ENCODE assay signal across 18 cellular contexts in genomic region chr7:84236398-84236797, GRCh38. TPM values are rescaled to one million over a fixed set of nuclear protein-coding genes. Genes with fewer than 3 reads are reported as not detected.
A peak's percentile ranks its signal among the peaks of the same experiment; 100 is the strongest.
DNase-seq lines count a peak whose midpoint lies in the region; ATAC-seq, FAIRE-seq and TF ChIP-seq lines count a peak whose summit lies in the region.
"Had no signal": no experiment of that assay in that cellular context is flagged by ENCODE, and none has a peak within 500 bp of the region (broad histone marks: within the 10 kb centered on the region; RNA-seq: fewer than 3 reads in every experiment).

No MANE protein-coding gene starts in this region.

- CTCF ChIA-PET in GM10248 (lab: Yijun Ruan, JAX), result no interaction called here

- peaks cover 25% of the 10 kb centered on the region for H3K4me1 ChIP-seq in RWPE2 (ENCODE audit: insufficient read depth, poor library complexity, severe bottlenecking)
- H3K4me1 ChIP-seq in fibroblast of lung (ENCODE audit: control insufficient read depth, extremely low read depth, insufficient read depth, low read length), result peaks cover 3% of the 10 kb centered on the region
- H3K4me1 ChIP-seq in smooth muscle cell (ENCODE audit: low read depth), result peaks cover 16% of the 10 kb centered on the region
- peaks cover 0 to 3% (median 0%) of the 10 kb centered on the region in 4 donors for H3K4me1 ChIP-seq in stomach
- H3K4me1 ChIP-seq: neural progenitor cell had no signal

- H3K4me3 ChIP-seq in RWPE2 (ENCODE audit: severe bottlenecking), result no peak overlapping the region
- no peak overlapping the region for H3K4me3 ChIP-seq in fibroblast of lung (replicated peaks in 1 of 4; ENCODE audit: control extremely low read depth in 1 of 4, insufficient read depth in 1 of 4, low read depth in 3 of 4, low read length in 4 of 4)
- H3K4me3 ChIP-seq in smooth muscle cell, result no peak overlapping the region
- no peak overlapping the region for H3K4me3 ChIP-seq in stomach
- H3K4me3 ChIP-seq: heart right ventricle, neural progenitor cell had no signal

- no peak for TF ChIP-seq POLR2A in H54 (IDR thresholded peaks at IDR 0.05; ENCODE audit: low read depth, low read length)
- no peak for TF ChIP-seq POLR2A in stomach (IDR thresholded peaks at IDR 0.05)

- no peak overlapping the region for H3K9ac ChIP-seq in fibroblast of lung (ENCODE audit: insufficient read depth, low read length)
- H3K9ac ChIP-seq in smooth muscle cell (ENCODE audit: low read depth), result peak overlapping the region; percentile 32
- H3K9ac ChIP-seq: neural progenitor cell had no signal

- intact Hi-C loops in stomach (cut with DNase I; ENCODE audit: low total_unique reads), result no loop called here

- FAIRE-seq in H54 (lab: Jason Lieb, UNC), result peak; percentile 73

- no peak for TF ChIP-seq EP300 in stomach (IDR thresholded peaks at IDR 0.05)

- H3F3A ChIP-seq in smooth muscle cell (ENCODE audit: low read depth), result peaks cover 18% of the 10 kb centered on the region

- H3K79me2 ChIP-seq in fibroblast of lung (ENCODE audit: control insufficient read depth, insufficient read depth, low read length) (no peaks in the 10 kb centered on the region), smooth muscle cell (ENCODE audit: low read depth) (no peaks in the 10 kb centered on the region)

- no peak for DNase-seq in H54 (ENCODE audit: insufficient read length, low spot score)
- no peak for DNase-seq in RWPE2 (ENCODE audit: low spot score)
- peak; percentile 72 to 75 for DNase-seq in fibroblast of lung (ENCODE audit: low read depth in 2 of 2)
- DNase-seq in smooth muscle cell (lab: John Stamatoyannopoulos, UW; ENCODE audit: unreplicated experiment), result no peak
- no peak for DNase-seq in stomach
- DNase-seq in GM10248 (ENCODE audit: extremely low spot score), result no peak
- DNase-seq: activated CD4-positive, alpha-beta T cell treated with anti-CD3 and anti-CD28 coated beads for 1 hour; activated effector memory CD4-positive, alpha-beta T cell treated with Interleukin-2 at 50 U/mL for 16 hours; amniotic stem cell; CD4-positive, CD25-positive, alpha-beta regulatory T cell; DND-41; heart right ventricle; NCI-H2029 treated with DMSO at 0.1 percent for 48 hours; NCI-H510A; stimulated activated naive CD4-positive, alpha-beta T cell; T-helper 9 cell had no signal

- no peak overlapping the region for H2AFZ ChIP-seq in fibroblast of lung (ENCODE audit: low read length)
- H2AFZ ChIP-seq in smooth muscle cell (ENCODE audit: low read depth), result no peak overlapping the region

- H3K27ac ChIP-seq in RWPE2 (ENCODE audit: poor library complexity, severe bottlenecking) (peak overlapping the region; percentile 88), fibroblast of lung (ENCODE audit: insufficient read depth, low read length) (peak overlapping the region; percentile 39), smooth muscle cell (ENCODE audit: low read depth) (peak overlapping the region; percentile 91), stomach (no peak overlapping the region)
- H3K27ac ChIP-seq: heart right ventricle, neural progenitor cell had no signal

- H3K36me3 ChIP-seq in RWPE2 (ENCODE audit: low read depth), result no peaks in the 10 kb centered on the region
- H3K36me3 ChIP-seq in fibroblast of lung (ENCODE audit: control insufficient read depth, insufficient read depth, low read length), result no peaks in the 10 kb centered on the region
- no peaks in the 10 kb centered on the region for H3K36me3 ChIP-seq in smooth muscle cell (ENCODE audit: low read depth)
- no peaks in the 10 kb centered on the region for H3K36me3 ChIP-seq in stomach
- H3K36me3 ChIP-seq: heart right ventricle, neural progenitor cell had no signal

- POLR2A ChIA-PET in GM10248 (lab: Yijun Ruan, JAX), result no interaction called here

- 71% methylated on average over 3 of the region's 3 CpGs for WGBS in smooth muscle cell (ENCODE audit: low lambda C conversion rate)
- WGBS in stomach, 5 donors, result 64 to 74% (median 72%) methylated on average over 3 of the region's 3 CpGs

- H3K27me3 ChIP-seq in RWPE2 (ENCODE audit: insufficient read depth, poor library complexity, severe bottlenecking) (no peaks in the 10 kb centered on the region), fibroblast of lung (ENCODE audit: control insufficient read depth, insufficient read depth, low read length) (no peaks in the 10 kb centered on the region), smooth muscle cell (ENCODE audit: low read depth) (no peaks in the 10 kb centered on the region), stomach (no peaks in the 10 kb centered on the region)
- H3K27me3 ChIP-seq: heart right ventricle, neural progenitor cell had no signal

- H4K20me1 ChIP-seq in fibroblast of lung (ENCODE audit: control insufficient read depth, extremely low read depth, insufficient read depth, low read length) (no peaks in the 10 kb centered on the region), smooth muscle cell (ENCODE audit: low read depth) (no peaks in the 10 kb centered on the region)

- H3K9me3 ChIP-seq in RWPE2 (ENCODE audit: severe bottlenecking), result no peaks in the 10 kb centered on the region
- no peaks in the 10 kb centered on the region for H3K9me3 ChIP-seq in fibroblast of lung (ENCODE audit: control insufficient read depth, insufficient read depth, low read depth, low read length)
- no peaks in the 10 kb centered on the region for H3K9me3 ChIP-seq in smooth muscle cell (replicated peaks; ENCODE audit: low read depth)
- peaks cover 0 to 7% (median 0%) of the 10 kb centered on the region in 4 donors for H3K9me3 ChIP-seq in stomach

- peak overlapping the region; percentile 51 for H3K4me2 ChIP-seq in fibroblast of lung (ENCODE audit: extremely low read depth, insufficient read depth, low read length)
- peak overlapping the region; percentile 0 for H3K4me2 ChIP-seq in smooth muscle cell
- H3K4me2 ChIP-seq: neural progenitor cell had no signal

- TF ChIP-seq CTCF in RWPE2 (IDR thresholded peaks at IDR 0.05; ENCODE audit: poor library complexity, severe bottlenecking) (no peak), fibroblast of lung (conservative IDR thresholded peaks at IDR 0.05 in 1 of 2, IDR thresholded peaks at IDR 0.05 in 1 of 2; ENCODE audit: low read depth in 1 of 2, low read length in 2 of 2) (no peak), smooth muscle cell (IDR thresholded peaks at IDR 0.05; ENCODE audit: borderline replicate concordance, insufficient read depth, poor library complexity, severe bottlenecking) (no peak), stomach (IDR thresholded peaks at IDR 0.05) (no peak), GM10248 (IDR thresholded peaks at IDR 0.05; ENCODE audit: control extremely low read depth, extremely low read depth, low read depth, missing control alignments) (no peak)

- ATAC-seq in RWPE2 (ENCODE audit: low read depth) (peak; percentile 56), HG02763 (IDR thresholded peaks at IDR 0.05; ENCODE audit: unreplicated experiment) (no peak)
- ATAC-seq: heart right ventricle had no signal

RNA-seq across cellular contexts. Expression of gene SEMA3A, which starts 41.8 kb away (rescaled TPM):
- total RNA-seq in fibroblast of lung, result 19.5 and 60.8 TPM in 2 replicates
- polyA plus RNA-seq in fibroblast of lung, result 45.2 and 84.3 TPM in 2 replicates
- 24.8 and 52.1 TPM in 2 replicates for polyA plus RNA-seq in fibroblast of lung (2012)
- polyA minus RNA-seq in fibroblast of lung (ENCODE audit: low replicate concordance), result 22.7 and 27.6 TPM in 2 replicates
- 31.3 and 34.6 TPM in 2 replicates for total RNA-seq in smooth muscle cell
- 8.3 and 12.0 TPM in 2 replicates for polyA plus RNA-seq in smooth muscle cell
- 10 to 100 TPM in 2 of 5 donors, 1 to 10 TPM in 2, under 1 TPM in 1; 0.58 to 34.8 (median 4.7) TPM for total RNA-seq in stomach
- 1 to 10 TPM in 1 of 3 donors, under 1 TPM in 2; 0.31 to 1.5 (median 0.37) TPM for polyA plus RNA-seq in stomach
- total RNA-seq: CD4-positive, CD25-positive, alpha-beta regulatory T cell had no signal
- polyA plus RNA-seq: CD4-positive, CD25-positive, alpha-beta regulatory T cell had no signal

Comparison
In these comparisons a context has a peak if more than half of its experiments do, and no peak if none do; other contexts are left out.
1. DNase-seq: peak in fibroblast of lung (2 of 2); none in H54 (single experiment), RWPE2 (single experiment), smooth muscle cell (single experiment), stomach (single experiment) and GM10248 (single experiment).
2. H3K27ac ChIP-seq: peak in RWPE2 (single experiment), fibroblast of lung (single experiment) and smooth muscle cell (single experiment); none in stomach (0 of 5).